Comparison of ENCODE assay signal across 1 cellular context in the genomic region with DNA sequence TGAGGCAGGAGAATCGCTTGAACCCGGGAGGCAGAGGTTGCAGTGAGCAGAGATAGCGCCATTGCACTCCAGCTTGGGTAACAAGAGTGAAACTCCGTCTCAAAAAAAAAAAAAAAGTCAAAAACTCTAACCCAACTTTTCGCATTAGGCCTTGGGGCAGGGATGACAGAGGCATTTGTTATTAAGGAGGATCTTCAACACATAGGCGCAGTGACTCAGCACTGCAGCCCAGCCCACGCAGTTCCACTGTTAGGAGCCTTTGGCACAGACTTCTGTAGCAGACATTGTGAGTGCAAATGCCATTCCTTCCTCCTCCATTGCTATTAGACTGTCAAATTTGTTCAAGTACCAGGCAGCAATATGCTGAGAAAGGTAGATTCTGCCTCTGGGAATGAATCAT.
TF ChIP-seq lines count a peak whose summit lies in the region.

No MANE protein-coding gene starts in this region.

TF ChIP-seq in SK-N-SH treated with all-trans-retinoic acid at 6 μM for 48 hours, 23 proteins besides CTCF, POLR2A, EP300 and RAD21 (continued from another document):
- TF ChIP-seq, protein P1, sequence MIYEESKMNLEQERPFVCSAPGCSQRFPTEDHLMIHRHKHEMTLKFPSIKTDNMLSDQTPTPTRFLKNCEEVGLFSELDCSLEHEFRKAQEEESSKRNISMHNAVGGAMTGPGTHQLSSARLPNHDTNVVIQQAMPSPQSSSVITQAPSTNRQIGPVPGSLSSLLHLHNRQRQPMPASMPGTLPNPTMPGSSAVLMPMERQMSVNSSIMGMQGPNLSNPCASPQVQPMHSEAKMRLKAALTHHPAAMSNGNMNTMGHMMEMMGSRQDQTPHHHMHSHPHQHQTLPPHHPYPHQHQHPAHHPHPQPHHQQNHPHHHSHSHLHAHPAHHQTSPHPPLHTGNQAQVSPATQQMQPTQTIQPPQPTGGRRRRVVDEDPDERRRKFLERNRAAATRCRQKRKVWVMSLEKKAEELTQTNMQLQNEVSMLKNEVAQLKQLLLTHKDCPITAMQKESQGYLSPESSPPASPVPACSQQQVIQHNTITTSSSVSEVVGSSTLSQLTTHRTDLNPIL (CRISPR knock-in tag; IDR thresholded peaks at IDR 0.05; ENCODE audit: low read depth), result no peak
- TF ChIP-seq, protein P2, sequence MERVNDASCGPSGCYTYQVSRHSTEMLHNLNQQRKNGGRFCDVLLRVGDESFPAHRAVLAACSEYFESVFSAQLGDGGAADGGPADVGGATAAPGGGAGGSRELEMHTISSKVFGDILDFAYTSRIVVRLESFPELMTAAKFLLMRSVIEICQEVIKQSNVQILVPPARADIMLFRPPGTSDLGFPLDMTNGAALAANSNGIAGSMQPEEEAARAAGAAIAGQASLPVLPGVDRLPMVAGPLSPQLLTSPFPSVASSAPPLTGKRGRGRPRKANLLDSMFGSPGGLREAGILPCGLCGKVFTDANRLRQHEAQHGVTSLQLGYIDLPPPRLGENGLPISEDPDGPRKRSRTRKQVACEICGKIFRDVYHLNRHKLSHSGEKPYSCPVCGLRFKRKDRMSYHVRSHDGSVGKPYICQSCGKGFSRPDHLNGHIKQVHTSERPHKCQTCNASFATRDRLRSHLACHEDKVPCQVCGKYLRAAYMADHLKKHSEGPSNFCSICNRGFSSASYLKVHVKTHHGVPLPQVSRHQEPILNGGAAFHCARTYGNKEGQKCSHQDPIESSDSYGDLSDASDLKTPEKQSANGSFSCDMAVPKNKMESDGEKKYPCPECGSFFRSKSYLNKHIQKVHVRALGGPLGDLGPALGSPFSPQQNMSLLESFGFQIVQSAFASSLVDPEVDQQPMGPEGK (CRISPR knock-in tag; IDR thresholded peaks at IDR 0.05; ENCODE audit: borderline replicate concordance), result no peak
TF ChIP-seq in SK-N-SH treated with all-trans-retinoic acid at 6 μM for 48 hours: peak in this region for 0.
